Comparison of ENCODE assay signal across 8 cellular contexts in the genomic region with DNA sequence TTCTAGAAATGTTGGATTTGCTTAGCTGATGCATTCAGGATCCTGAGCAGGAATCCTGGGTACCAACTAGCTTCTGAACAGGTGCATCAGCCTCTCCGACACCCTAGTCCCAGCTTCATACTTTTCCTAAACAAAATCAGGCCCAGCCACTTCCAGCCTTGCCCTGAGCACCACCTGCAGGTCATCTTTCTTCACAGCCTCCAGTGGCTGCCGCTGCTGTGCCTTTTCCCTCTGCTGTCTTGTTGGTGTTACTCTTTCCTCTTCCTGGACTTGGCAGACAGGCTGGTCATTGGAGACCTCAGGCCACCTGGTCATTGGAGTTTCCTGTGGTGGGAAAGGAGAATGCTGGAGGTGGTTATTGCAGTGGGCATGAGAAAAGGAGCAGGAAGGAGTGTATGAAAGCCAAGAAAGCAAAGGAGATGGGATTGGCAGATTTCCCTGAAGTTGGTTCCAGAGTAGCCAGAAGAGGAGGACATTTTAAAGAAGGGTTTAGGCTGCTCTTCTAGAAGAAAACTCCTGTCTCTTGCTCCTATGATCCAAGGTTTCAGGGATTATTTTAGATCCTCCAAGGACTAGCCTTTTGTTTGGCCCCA. TPM values are rescaled to one million over a fixed set of nuclear protein-coding genes. Genes with fewer than 3 reads are reported as not detected.
DNase-seq lines count a peak whose midpoint lies in the region; ATAC-seq and TF ChIP-seq lines count a peak whose summit lies in the region.

No MANE protein-coding gene starts in this region.

- H3K79me2 ChIP-seq in H9 (ENCODE audit: insufficient read depth, low read length) (no peaks in the 10 kb centered on the region), osteoblast (ENCODE audit: insufficient read depth, low read length) (peaks cover 53% of the 10 kb centered on the region)

- H3K4ac ChIP-seq in H9 (ENCODE audit: low read depth, low read length), result no peak overlapping the region

- CTCF ChIA-PET in RWPE1 (lab: Yijun Ruan, JAX), result interaction anchor here (0.6 to 14.4 kb wide), 17 partner anchors 9 to 277 kb away, joined by 3 to 370 read pairs (median 3); a partner anchor contains a TSS

- H3K36me3 ChIP-seq in BLaER1 (peaks cover 90% of the 10 kb centered on the region), osteoblast (ENCODE audit: insufficient read depth, low read length) (peaks cover 36% of the 10 kb centered on the region)

- no peak overlapping the region for H2BK15ac ChIP-seq in H9 (ENCODE audit: low read depth, low read length)

- no peaks in the 10 kb centered on the region for H3K79me1 ChIP-seq in H9 (ENCODE audit: insufficient read depth, low read depth, low read length, poor library complexity, severe bottlenecking)

- no peak overlapping the region for H2AK5ac ChIP-seq in H9 (ENCODE audit: insufficient read length, low read length)

- no peak overlapping the region for H3K9ac ChIP-seq in BLaER1
- H3K9ac ChIP-seq in H9 (ENCODE audit: extremely low read depth, insufficient read length, low read length), result no peak overlapping the region

- no peak overlapping the region for H2BK12ac ChIP-seq in H9 (ENCODE audit: insufficient read length, low read depth, low read length)

- no peaks in the 10 kb centered on the region for H3K9me3 ChIP-seq in BLaER1
- no peaks in the 10 kb centered on the region for H3K9me3 ChIP-seq in H9 (ENCODE audit: control insufficient read depth, low read depth, low read length)
- H3K9me3 ChIP-seq in osteoblast (ENCODE audit: low read depth, low read length), result no peaks in the 10 kb centered on the region

- no peak overlapping the region for H4K8ac ChIP-seq in H9 (replicated peaks; ENCODE audit: insufficient read length, low read depth, low read length)

- TF ChIP-seq CTCF in H9 (conservative IDR thresholded peaks at IDR 0.05) (peak; percentile 78), RWPE1 (conservative IDR thresholded peaks at IDR 0.05; ENCODE audit: low read depth) (peak; percentile 30), osteoblast (IDR thresholded peaks at IDR 0.05; ENCODE audit: extremely low read depth, low read depth, low read length) (peak; percentile 68)

- TF ChIP-seq POLR2A in GM18505 (IDR thresholded peaks at IDR 0.05; ENCODE audit: borderline replicate concordance, extremely low read depth, insufficient read depth, insufficient read length), result no peak

- peaks cover 59% of the 10 kb centered on the region for H3K27me3 Mint-ChIP-seq in H9 (ENCODE audit: low read depth)

- H3K4me2 ChIP-seq in BLaER1 (peak overlapping the region; percentile 17), H9 (ENCODE audit: insufficient read depth, insufficient read length, low read length) (no peak overlapping the region), osteoblast (ENCODE audit: insufficient read depth, low read length) (no peak overlapping the region)

- no peaks in the 10 kb centered on the region for H3K23me2 ChIP-seq in H9 (ENCODE audit: insufficient read length, low read depth, low read length, poor library complexity, severe bottlenecking)

- H3K4me1 ChIP-seq in BLaER1 (peaks cover 17% of the 10 kb centered on the region), H9 (ENCODE audit: insufficient read depth, low read length) (peaks cover 3% of the 10 kb centered on the region; the same call in 1 of the 2 replicates), osteoblast (ENCODE audit: insufficient read depth, low read length) (peaks cover 23% of the 10 kb centered on the region)

- no peak overlapping the region for H3K27ac Mint-ChIP-seq in H9

- H3K27me3 ChIP-seq in BLaER1, result no peaks in the 10 kb centered on the region
- peaks cover 15% of the 10 kb centered on the region; the same call in 1 of the 2 replicates for H3K27me3 ChIP-seq in H9 (ENCODE audit: insufficient read depth, low read length)
- H3K27me3 ChIP-seq in osteoblast (ENCODE audit: insufficient read depth, low read length), result no peaks in the 10 kb centered on the region

- no peak overlapping the region for H4K5ac ChIP-seq in H9 (ENCODE audit: insufficient read length, low read depth, low read length)

- POLR2A ChIA-PET in RWPE1 (lab: Yijun Ruan, JAX; ENCODE audit: low non-redundant PET), result no interaction called here

- H2BK5ac ChIP-seq in H9 (ENCODE audit: insufficient read length, low read length), result no peak overlapping the region

- no peak overlapping the region for H3K14ac ChIP-seq in H9 (ENCODE audit: insufficient read depth, low read length)

- ATAC-seq in esophagus mucosa (peak; percentile 67), GM18505 (IDR thresholded peaks at IDR 0.05; ENCODE audit: unreplicated experiment) (no peak), GM21367 (IDR thresholded peaks at IDR 0.05; ENCODE audit: unreplicated experiment) (no peak)

- H3K27ac ChIP-seq in BLaER1 (no peak overlapping the region), H9 (ENCODE audit: insufficient read length, low read depth, low read length) (no peak overlapping the region), RWPE1 (no peak overlapping the region), osteoblast (ENCODE audit: low read depth, low read length) (no peak overlapping the region)

- no peak overlapping the region for H2BK120ac ChIP-seq in H9 (ENCODE audit: low read depth, low read length, poor library complexity, severe bottlenecking)

- no peaks in the 10 kb centered on the region; a peak in 1 of 5 replicates for H3K9me3 Mint-ChIP-seq in H9

- no peak overlapping the region for H3K23ac ChIP-seq in H9 (ENCODE audit: insufficient read length, low read depth, low read length)

- DNase-seq in H9, result peak; percentile 70
- peak; percentile 48 for DNase-seq in RWPE1 (ENCODE audit: low spot score)
- no peak for DNase-seq in osteoblast (ENCODE audit: insufficient read length, low spot score, missing footprints)
- no peak for DNase-seq in activated CD4-positive, CD25-positive, alpha-beta regulatory T cell (lab: John Stamatoyannopoulos, UW)

- H3T11ph ChIP-seq in H9 (ENCODE audit: low read length), result no peak overlapping the region

- H4K20me1 ChIP-seq in BLaER1 (peaks cover 83% of the 10 kb centered on the region), H9 (ENCODE audit: control insufficient read depth, insufficient read depth, insufficient read length) (no peaks in the 10 kb centered on the region), osteoblast (ENCODE audit: insufficient read depth, low read length) (peaks cover 62% of the 10 kb centered on the region)

- H2AFZ ChIP-seq in H9 (ENCODE audit: low read length), result no peak overlapping the region
- H2AFZ ChIP-seq in osteoblast (ENCODE audit: low read length), result no peak overlapping the region

- H3K4me3 ChIP-seq in BLaER1, result no peak overlapping the region
- H3K4me3 ChIP-seq in osteoblast (ENCODE audit: insufficient read depth, low read length), result no peak overlapping the region

- no peak overlapping the region for H4K91ac ChIP-seq in H9 (ENCODE audit: insufficient read length, low read depth, low read length)

- H3K36me3 Mint-ChIP-seq in H9 (ENCODE audit: insufficient read depth in 1 of 3, low read depth in 3 of 3), result peaks cover 8 to 18% (median 15%) of the 10 kb centered on the region in 3 experiments; a peak in 6 of 7 replicates

- no peak overlapping the region for H3K18ac ChIP-seq in H9 (ENCODE audit: insufficient read length, low read depth, low read length)

- no peak overlapping the region for H3K4me3 Mint-ChIP-seq in H9

- peaks cover 9% of the 10 kb centered on the region in 2 experiments for H3K4me1 Mint-ChIP-seq in H9

- no peak overlapping the region for H2BK20ac ChIP-seq in H9 (ENCODE audit: low read depth, low read length, poor library complexity, severe bottlenecking)

- no CpG with 5 or more reads among the region's 2 CpGs for WGBS in H9 (ENCODE audit: extremely low coverage, insufficient read length, low lambda C conversion rate)

- H3K56ac ChIP-seq in H9 (ENCODE audit: insufficient read length, low read depth, low read length), result no peak overlapping the region

RNA-seq across cellular contexts. Expression of a gene that starts 48.2 kb away (rescaled TPM):
- 21.0 and 23.7 TPM in 2 replicates for total RNA-seq in H9 (2021)
- total RNA-seq in esophagus mucosa, result 10.3 TPM
- total RNA-seq in osteoblast, result 17.7 and 20.3 TPM in 2 replicates

Comparison
In these comparisons a context has a peak if more than half of its experiments do, and no peak if none do; other contexts are left out.
1. DNase-seq: peak in H9 (single experiment) and RWPE1 (single experiment); none in osteoblast (single experiment) and activated CD4-positive, CD25-positive, alpha-beta regulatory T cell (0 of 4).
2. Peak in every context shown above with its lines, with median percentiles within 50 percentile points of each other: CTCF ChIP-seq.